ENCODE assay signal across 30 cellular contexts in genomic region chr3:142459096-142459495, GRCh38.
"Had no signal": no experiment of that assay in that cellular context is flagged by ENCODE, and none has a peak within 500 bp of the region (broad histone marks: within the 10 kb centered on the region; RNA-seq: fewer than 3 reads in every experiment).

No MANE protein-coding gene starts in this region.

- H3K27ac ChIP-seq: epithelial cell of prostate, esophagus squamous epithelium, WERI-Rb-1 had no signal

- H3K4me3 ChIP-seq: esophagus squamous epithelium had no signal

- ATAC-seq: activated CD4-positive, alpha-beta T cell treated with anti-CD3 and anti-CD28 coated beads for 36 hours; activated T-cell treated with anti-CD3 and anti-CD28 coated beads, Interleukin-2, amount 50 U/mL, for 4 hours; activated T-helper 17 cell treated with anti-CD3 and anti-CD28 coated beads, Interleukin-2, amount 50 U/mL, for 72 hours; effector memory CD8-positive, alpha-beta T cell; T-helper 17 cell had no signal

- H3K4me1 ChIP-seq: esophagus squamous epithelium had no signal

- H3K27me3 ChIP-seq: esophagus squamous epithelium had no signal

- H3K9me3 ChIP-seq: esophagus squamous epithelium had no signal

- DNase-seq: activated CD4-positive, alpha-beta memory T cell treated with anti-CD3 and anti-CD28 coated beads, Interleukin-2, amount 10 ng/mL, durations not matched to agents 7 days and 5 days; activated CD4-positive, alpha-beta T cell treated with anti-CD3 and anti-CD28 coated beads for 36 hours; activated CD4-positive, alpha-beta T cell treated with anti-CD3 and anti-CD28 coated beads, Interleukin-2, amount 10 ng/mL, durations not matched to agents 24 days and 14 days; activated CD4-positive, CD25-positive, alpha-beta regulatory T cell; activated CD4-positive, CD25-positive, alpha-beta regulatory T cell treated with anti-CD3 and anti-CD28 coated beads, Interleukin-2, amount 50 U/mL, for 72 hours; activated effector memory CD4-positive, alpha-beta T cell treated with Interleukin-2 at 50 U/mL for 16 hours; activated gamma-delta T cell treated with Interleukin-2 at 50 U/mL for 16 hours; activated naive CD4-positive, alpha-beta T cell treated with anti-CD3 and anti-CD28 coated beads, Interleukin-2, amount 50 U/mL, for 16 hours; activated naive CD4-positive, alpha-beta T cell treated with Interleukin-2 at 50 U/mL for 16 hours; activated T-cell treated with anti-CD3 and anti-CD28 coated beads, Interleukin-2, amount 50 U/mL, for 4 hours; amygdala; aorta; caudate nucleus; cortex of kidney; dermis blood vessel endothelial cell; effector CD4-positive, alpha-beta T cell; effector memory CD8-positive, alpha-beta T cell; esophagus squamous epithelium; foreskin fibroblast; head of caudate nucleus; T-helper 1 cell; T-helper 17 cell; T1000; WERI-Rb-1 had no signal

- FAIRE-seq: colon, endometrium, endothelial cell of umbilical vein, frontal cortex had no signal
